In the genomic region with DNA sequence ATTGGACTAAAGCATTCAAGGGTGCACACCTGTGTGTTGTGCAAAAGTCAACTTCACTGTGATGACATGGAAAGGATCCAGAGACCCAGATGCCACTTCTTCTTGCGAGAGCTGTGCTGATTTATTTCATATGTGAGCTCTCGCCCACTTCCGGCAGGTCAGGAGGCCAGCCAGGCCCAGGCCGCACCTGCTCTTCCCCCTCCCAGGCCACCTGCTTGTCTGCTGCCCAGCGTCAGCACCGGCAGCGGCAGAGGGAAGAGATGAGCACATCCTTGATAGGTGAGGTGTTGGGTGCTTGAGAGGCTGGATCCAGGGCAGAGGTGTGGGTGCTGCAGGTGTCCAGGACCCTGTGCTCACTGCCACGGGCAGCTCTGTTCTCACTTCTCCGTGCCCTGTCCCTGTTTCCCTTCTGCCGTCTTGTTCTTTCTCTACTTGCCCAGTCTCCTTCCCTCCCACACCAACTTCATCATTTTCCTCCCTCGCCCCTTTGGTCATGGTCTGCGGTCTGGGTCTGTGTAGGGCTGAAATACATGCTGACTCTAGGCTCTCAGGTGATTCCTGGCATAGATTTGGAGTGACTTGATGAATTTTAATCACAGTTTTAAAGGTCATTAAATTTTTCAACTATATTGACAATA, we compare ENCODE assay signal across 14 cellular contexts.
DNase-seq lines count a peak whose midpoint lies in the region; ATAC-seq, FAIRE-seq and TF ChIP-seq lines count a peak whose summit lies in the region.
"Had no signal": no experiment of that assay in that cellular context is flagged by ENCODE, and none has a peak within 500 bp of the region (broad histone marks: within the 10 kb centered on the region; RNA-seq: fewer than 3 reads in every experiment).

No MANE protein-coding gene starts in this region.

- intact Hi-C loops in gastrocnemius medialis (cut with DNase I; ENCODE audit: low total_unique reads): loop anchor here (5.0 to 10.0 kb wide), 3 partner anchors 48 to 390 kb away; no protein-coding TSS in a partner anchor

- peak; percentile 92 for DNase-seq in DMS53 treated with DMSO at 0.1 percent for 48 hours (lab: John Stamatoyannopoulos, UW; ENCODE audit: unreplicated experiment)
- peak; percentile 75 for DNase-seq in NCI-H748 treated with DMSO at 0.1 percent for 48 hours (lab: John Stamatoyannopoulos, UW)
- DNase-seq in gastrocnemius medialis: peak; percentile 50 to 83
- DNase-seq in KBM-7: no peak
- DNase-seq in dermis blood vessel endothelial cell: no peak
- DNase-seq in ecto neural progenitor cell (ENCODE audit: low spot score): no peak
- no peak for DNase-seq in RPMI8226
- DNase-seq: activated CD4-positive, CD25-positive, alpha-beta regulatory T cell treated with anti-CD3 and anti-CD28 coated beads, Interleukin-2, amount 50 U/mL, for 72 hours; NCI-H446 treated with DMSO at 0.1 percent for 48 hours; SJCRH30 had no signal

- H3K4me1 ChIP-seq in gastrocnemius medialis: peaks cover 91 to 95% of the 10 kb centered on the region in 2 donors

- peak; percentile 21 to 36 for ATAC-seq in gastrocnemius medialis
- ATAC-seq: activated T-helper 17 cell treated with anti-CD3 and anti-CD28 coated beads, Interleukin-2, amount 50 U/mL, for 72 hours; esophagus mucosa had no signal

- H3K36me3 ChIP-seq in gastrocnemius medialis: no peaks in the 10 kb centered on the region

- peak overlapping the region; percentile 85 to 96 (median 91) for H3K27ac ChIP-seq in gastrocnemius medialis
- H3K27ac ChIP-seq: C4-2B, SJCRH30 had no signal

- H3K4me3 ChIP-seq in gastrocnemius medialis: no peak overlapping the region
- H3K4me3 ChIP-seq: SJCRH30 had no signal

- H3K9me3 ChIP-seq in gastrocnemius medialis: no peaks in the 10 kb centered on the region
- H3K9me3 ChIP-seq: SJCRH30 had no signal

- TF ChIP-seq POLR2A in gastrocnemius medialis (IDR thresholded peaks at IDR 0.05): no peak

- H3K27me3 ChIP-seq in gastrocnemius medialis: no peaks in the 10 kb centered on the region
- H3K27me3 ChIP-seq: SJCRH30 had no signal

- peak; percentile 27 for FAIRE-seq in islet of Langerhans (lab: Jason Lieb, UNC)

- in situ Hi-C loops in gastrocnemius medialis (cut with MboI; ENCODE audit: low sequenced_read_pairs in 4 of 4) (no loop called here), KBM-7 (cut with MboI; ENCODE audit: low pct_unique_long_range_greater_than_20kb, low sequenced_read_pairs) (no loop called here)

- TF ChIP-seq CTCF in gastrocnemius medialis (IDR thresholded peaks at IDR 0.05 in 4 of 5, conservative IDR thresholded peaks at IDR 0.05 in 1 of 5): no peak

Comparison
In these comparisons a context has a peak if more than half of its experiments do, and no peak if none do; other contexts are left out.
1. DNase-seq: peak in DMS53 treated with DMSO at 0.1 percent for 48 hours (single experiment), NCI-H748 treated with DMSO at 0.1 percent for 48 hours (single experiment) and gastrocnemius medialis (2 of 2); none in KBM-7 (single experiment), dermis blood vessel endothelial cell (single experiment), ecto neural progenitor cell (single experiment) and RPMI8226 (single experiment).